In the genomic region with DNA sequence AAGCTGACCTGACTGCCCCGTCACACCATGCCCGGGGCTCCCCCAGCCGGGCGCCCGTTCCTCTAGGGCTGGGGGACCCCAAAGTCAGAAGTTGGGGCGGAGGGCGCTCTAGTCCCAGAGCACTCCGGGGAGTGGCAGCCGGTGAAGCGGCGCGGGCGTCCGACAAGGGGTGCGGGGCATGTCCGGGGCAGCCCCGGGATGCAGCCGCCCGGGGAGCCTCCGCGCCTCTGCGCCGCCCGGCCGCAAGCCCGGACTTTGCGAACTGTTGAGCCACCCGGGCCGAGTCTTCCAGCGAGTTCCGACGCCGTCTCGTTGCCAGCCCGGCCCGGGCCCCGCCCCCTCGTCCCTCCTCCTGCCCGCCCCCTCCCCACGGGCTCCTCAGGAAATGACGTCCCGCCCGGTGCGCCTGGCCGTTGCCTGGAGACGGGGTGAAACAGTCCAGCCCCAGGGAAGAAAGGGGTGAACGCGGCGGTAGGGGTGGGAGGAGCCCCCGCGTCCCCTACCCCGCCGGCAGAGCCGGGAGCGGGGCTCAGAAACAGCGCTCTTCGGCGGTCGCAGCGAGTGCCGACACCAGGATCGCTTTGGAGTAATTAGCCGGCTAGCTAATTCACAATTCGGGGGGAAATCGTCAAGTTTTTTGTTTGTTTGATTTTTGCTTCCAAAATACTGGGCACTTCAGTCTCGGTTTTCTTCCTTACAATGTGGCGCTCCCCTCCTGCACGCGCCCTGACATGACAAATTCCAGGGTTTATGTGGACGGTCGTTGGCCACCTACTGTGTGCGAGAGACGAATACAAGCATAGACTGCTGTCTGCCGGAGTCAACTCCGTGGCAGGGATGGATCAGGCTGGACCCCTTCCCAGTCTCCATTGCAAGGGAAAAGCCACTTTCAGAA, we compare ENCODE assay signal across 8 cellular contexts. TPM values are rescaled to one million over a fixed set of nuclear protein-coding genes. Genes with fewer than 3 reads are reported as not detected.
DNase-seq lines count a peak whose midpoint lies in the region; ATAC-seq, FAIRE-seq and TF ChIP-seq lines count a peak whose summit lies in the region.

A gene (minus strand): TSS at position 287 of the 895 bp plus-strand sequence. CDS start 672 bp downstream, outside the sequence.

- H3K36me3 Mint-ChIP-seq in activated naive CD8-positive, alpha-beta T cell treated with anti-CD3 and anti-CD28 coated beads, Interleukin-2, amount 50 U/mL, for 24 hours (ENCODE audit: low read depth) = no peaks in the 10 kb centered on the region

- H3K4me2 ChIP-seq in DOHH2 (ENCODE audit: low read length) = peak within 1 kb of the TSS; percentile 64

- peak within 1 kb of the TSS; percentile 42 for H3K27ac Mint-ChIP-seq in activated naive CD8-positive, alpha-beta T cell treated with anti-CD3 and anti-CD28 coated beads, Interleukin-2, amount 50 U/mL, for 24 hours

- 0 to 1% methylated on average over 64 to 75 of the region's 75 CpGs for WGBS in pancreas, 2 donors
- 1 to 2% methylated on average over 22 to 61 of the region's 75 CpGs for WGBS in testis, 2 donors

- no peaks in the 10 kb centered on the region for H3K36me3 ChIP-seq in DOHH2 (ENCODE audit: control insufficient read depth, low read length)
- H3K36me3 ChIP-seq in pancreas = no peaks in the 10 kb centered on the region
- H3K36me3 ChIP-seq in testis (ENCODE audit: low read depth, missing control alignments) = no peaks in the 10 kb centered on the region

- CTCF ChIA-PET in HEK293T (lab: Yijun Ruan, JAX) = no interaction called here

- TF ChIP-seq POLR2A in testis (IDR thresholded peaks at IDR 0.05) = peak; percentile 47

- H3K27ac ChIP-seq in DOHH2 (ENCODE audit: low read depth, low read length) (no peak within 1 kb of the TSS), pancreas (peak within 1 kb of the TSS; percentile 51 to 74 (median 61)), testis (peak within 1 kb of the TSS; percentile 75 to 88)

- POLR2A ChIA-PET in HEK293T (lab: Yijun Ruan, JAX) = interaction anchor here (1.4 kb wide), 1 partner anchor 82 kb away, joined by 5 read pairs; a partner anchor contains a TSS

- no peak for TF ChIP-seq CTCF in DOHH2 (IDR thresholded peaks at IDR 0.05; ENCODE audit: low read depth, low read length, poor library complexity, severe bottlenecking)
- no peak for TF ChIP-seq CTCF in pancreas (IDR thresholded peaks at IDR 0.05)
- TF ChIP-seq CTCF in testis (IDR thresholded peaks at IDR 0.05) = no peak

- peak; percentile 89 for ATAC-seq in activated naive CD8-positive, alpha-beta T cell treated with anti-CD3 and anti-CD28 coated beads, Interleukin-2, amount 50 U/mL, for 24 hours
- peak; percentile 90 to 95 (median 92) for ATAC-seq in pancreas

- H3K27me3 ChIP-seq in DOHH2 (ENCODE audit: control insufficient read depth, low read length) (peaks cover 65% of the 10 kb centered on the region), pancreas (no peaks in the 10 kb centered on the region), testis (no peaks in the 10 kb centered on the region)

- no peaks in the 10 kb centered on the region for H3K9me2 ChIP-seq in DOHH2 (replicated peaks; ENCODE audit: control insufficient read depth, low read length)

- H3K4me1 Mint-ChIP-seq in activated naive CD8-positive, alpha-beta T cell treated with anti-CD3 and anti-CD28 coated beads, Interleukin-2, amount 50 U/mL, for 24 hours = peaks cover 36% of the 10 kb centered on the region

- peaks cover 6% of the 10 kb centered on the region; the same call in 1 of the 2 replicates for H3F3A ChIP-seq in DOHH2 (ENCODE audit: control insufficient read depth, insufficient read depth)

- H3K9me3 ChIP-seq in DOHH2 (ENCODE audit: control insufficient read depth, insufficient read depth, low read length) (no peaks in the 10 kb centered on the region), pancreas (no peaks in the 10 kb centered on the region), testis (no peaks in the 10 kb centered on the region)

- peak within 1 kb of the TSS; percentile 80 for H3K4me3 Mint-ChIP-seq in activated naive CD8-positive, alpha-beta T cell treated with anti-CD3 and anti-CD28 coated beads, Interleukin-2, amount 50 U/mL, for 24 hours

- H3K4me1 ChIP-seq in DOHH2 (ENCODE audit: control insufficient read depth, low read length) = peaks cover 23% of the 10 kb centered on the region
- H3K4me1 ChIP-seq in pancreas = peaks cover 0 to 17% (median 5%) of the 10 kb centered on the region in 3 donors
- H3K4me1 ChIP-seq in testis = no peaks in the 10 kb centered on the region

- DNase-seq in HEK293T (ENCODE audit: extremely low spot score) (peak; percentile 92), NCI-H1105 treated with DMSO at 0.1 percent for 48 hours (lab: John Stamatoyannopoulos, UW) (peak; percentile 87), T follicular helper cell (ENCODE audit: low read depth) (peak; percentile 93), cardiac septum (ENCODE audit: low spot score) (peak; percentile 95), pancreas (peak; percentile 94 to 98 (median 96)), testis (peak; percentile 97)
- peak; percentile 89 for DNase-seq in activated naive CD8-positive, alpha-beta T cell treated with anti-CD3 and anti-CD28 coated beads, Interleukin-2, amount 50 U/mL, for 24 hours

- no peaks in the 10 kb centered on the region for H3K9me3 Mint-ChIP-seq in activated naive CD8-positive, alpha-beta T cell treated with anti-CD3 and anti-CD28 coated beads, Interleukin-2, amount 50 U/mL, for 24 hours

- no peaks in the 10 kb centered on the region for H4K20me1 ChIP-seq in DOHH2 (ENCODE audit: control insufficient read depth, insufficient read depth, low read depth, low read length)

- H3K4me3 ChIP-seq in DOHH2 (ENCODE audit: low read length) (peak within 1 kb of the TSS; percentile 57), pancreas (peak within 1 kb of the TSS; percentile 63 to 86 (median 72)), testis (peak within 1 kb of the TSS; percentile 66 to 81)

- peaks cover 18% of the 10 kb centered on the region for H3K27me3 Mint-ChIP-seq in activated naive CD8-positive, alpha-beta T cell treated with anti-CD3 and anti-CD28 coated beads, Interleukin-2, amount 50 U/mL, for 24 hours

- FAIRE-seq in pancreas (lab: Jason Lieb, UNC) = no peak

- intact Hi-C loops in cardiac septum (cut with DNase I) (no loop called here), pancreas (cut with DNase I) (no loop called here), testis (cut with DNase I; ENCODE audit: low total_unique reads) (no loop called here)

- no peaks in the 10 kb centered on the region for H3K79me2 ChIP-seq in DOHH2 (ENCODE audit: control insufficient read depth, low read length)

TF ChIP-seq in HEK293T, 16 proteins besides CTCF, POLR2A, EP300 and RAD21:
- no peak for TF ChIP-seq NFRKB (IDR thresholded peaks at IDR 0.05)
- TF ChIP-seq L3MBTL2 (conservative IDR thresholded peaks at IDR 0.05) = 0 out of 2 replicates have a peak, but pooled peaks have one; percentile 30

RNA-seq across cellular contexts. Expression of the gene that starts here (rescaled TPM):
- total RNA-seq in cardiac septum (0.35 TPM), pancreas (10 to 100 TPM in 1 of 6 donors, 1 to 10 TPM in 5; 6.7 to 10.2 (median 7.8) TPM), testis (100 to 1,000 TPM; 181 to 208 TPM)
- polyA plus RNA-seq in pancreas (10 to 100 TPM; 23.7 to 32.2 TPM), testis (ENCODE audit: insufficient read depth, low read depth, low replicate concordance) (70.3 TPM)

Comparison
In these comparisons a context has a peak if more than half of its experiments do, and no peak if none do; other contexts are left out.
1. RNA of the gene that starts here (total RNA-seq): 181 to 208 TPM in testis; 6.7 to 10.2 TPM in pancreas and 0.35 TPM in cardiac septum (single experiment); every median in the first group is over 10 times any median in the second.
2. Peak in DNase-seq in cardiac septum; RNA of the gene not detected or under 1 TPM.
3. Peak in every context shown above with its lines, with median percentiles within 50 percentile points of each other: H3K4me3 ChIP-seq and DNase-seq.